ENCODE assay signal across 1 cellular context in genomic region chr1:32872189-32872898, GRCh38.
TF ChIP-seq lines count a peak whose summit lies in the region.

No MANE protein-coding gene starts in this region.

TF ChIP-seq in HEK293, 187 proteins besides CTCF, POLR2A, EP300 and RAD21 (continued from another document):
- TF ChIP-seq ZBTB6 (tag by site-specific recombination; IDR thresholded peaks at IDR 0.05) (no peak), ZIC2 (tag by site-specific recombination; IDR thresholded peaks at IDR 0.05) (peak; percentile 75), ZNF544 (tag by site-specific recombination; IDR thresholded peaks at IDR 0.05) (no peak), ZNF791 (tag by site-specific recombination; IDR thresholded peaks at IDR 0.05) (no peak)
